In genomic region chr13:98975822-98976261, GRCh38 we compare ENCODE assay signal across 10 cellular contexts. TPM values are rescaled to one million over a fixed set of nuclear protein-coding genes. Genes with fewer than 3 reads are reported as not detected.
A peak's percentile ranks its signal among the peaks of the same experiment; 100 is the strongest.
DNase-seq lines count a peak whose midpoint lies in the region; ATAC-seq and TF ChIP-seq lines count a peak whose summit lies in the region.
"Had no signal": no experiment of that assay in that cellular context is flagged by ENCODE, and none has a peak within 500 bp of the region (broad histone marks: within the 10 kb centered on the region; RNA-seq: fewer than 3 reads in every experiment).

No MANE protein-coding gene starts in this region.

- no peak for TF ChIP-seq CTCF in endothelial cell (IDR thresholded peaks at IDR 0.05; ENCODE audit: unreplicated experiment)

- ATAC-seq in HG03354 (IDR thresholded peaks at IDR 0.05; ENCODE audit: poor library complexity, severe bottlenecking, unreplicated experiment), result no peak

- no peaks in the 10 kb centered on the region for H3K27me3 Mint-ChIP-seq in endothelial cell (ENCODE audit: unreplicated experiment)
- no peaks in the 10 kb centered on the region for H3K27me3 Mint-ChIP-seq in T-helper 2 cell treated with Interferon-gamma antibody and Interleukin-4, amounts not matched to agents 5 μg/mL and 100 μg/mL, for 36 hours (ENCODE audit: low read depth)

- H3K4me1 Mint-ChIP-seq in endothelial cell (ENCODE audit: unreplicated experiment), result peaks cover 89% of the 10 kb centered on the region
- H3K4me1 Mint-ChIP-seq in T-helper 2 cell treated with Interferon-gamma antibody and Interleukin-4, amounts not matched to agents 5 μg/mL and 100 μg/mL, for 36 hours (ENCODE audit: low read depth), result peaks cover 23% of the 10 kb centered on the region

- peak overlapping the region; percentile 75 for H3K27ac Mint-ChIP-seq in endothelial cell (ENCODE audit: unreplicated experiment)
- H3K27ac Mint-ChIP-seq in T-helper 2 cell treated with Interferon-gamma antibody and Interleukin-4, amounts not matched to agents 5 μg/mL and 100 μg/mL, for 36 hours, result no peak overlapping the region

- H3K36me3 ChIP-seq in H7 (replicated peaks; ENCODE audit: control insufficient read depth, insufficient read depth, low read length), result no peaks in the 10 kb centered on the region
- H3K36me3 ChIP-seq: adrenal gland had no signal

- no peak overlapping the region for H3K4me3 ChIP-seq in H7 (ENCODE audit: insufficient read depth, low read depth, low read length)

- H3K4me3 Mint-ChIP-seq in endothelial cell (ENCODE audit: unreplicated experiment), result peak overlapping the region; percentile 91
- H3K4me3 Mint-ChIP-seq in T-helper 2 cell treated with Interferon-gamma antibody and Interleukin-4, amounts not matched to agents 5 μg/mL and 100 μg/mL, for 36 hours, result no peak overlapping the region

- DNase-seq in H7, result peak; percentile 55
- peak; percentile 69 for DNase-seq in NCI-H69 (lab: John Stamatoyannopoulos, UW)
- DNase-seq in endothelial cell (ENCODE audit: low spot score), result peak; percentile 26
- DNase-seq in pons (ENCODE audit: low spot score), result peak; percentile 43
- no peak for DNase-seq in activated gamma-delta T cell (lab: John Stamatoyannopoulos, UW)
- DNase-seq in T-helper 2 cell treated with Interferon-gamma antibody and Interleukin-4, amounts not matched to agents 5 μg/mL and 100 μg/mL, for 36 hours (ENCODE audit: low spot score), result no peak
- no peak for DNase-seq in inferior parietal cortex (ENCODE audit: extremely low spot score)
- DNase-seq: kidney had no signal

- H3K27me3 ChIP-seq in H7 (ENCODE audit: control insufficient read depth, insufficient read depth, low read length), result no peaks in the 10 kb centered on the region
- H3K27me3 ChIP-seq: adrenal gland had no signal

- no peaks in the 10 kb centered on the region for H3K9me3 Mint-ChIP-seq in endothelial cell (ENCODE audit: unreplicated experiment)
- H3K9me3 Mint-ChIP-seq in T-helper 2 cell treated with Interferon-gamma antibody and Interleukin-4, amounts not matched to agents 5 μg/mL and 100 μg/mL, for 36 hours, result no peaks in the 10 kb centered on the region

- H3K36me3 Mint-ChIP-seq in endothelial cell (ENCODE audit: low read depth, unreplicated experiment), result peaks cover 2% of the 10 kb centered on the region
- H3K36me3 Mint-ChIP-seq in T-helper 2 cell treated with Interferon-gamma antibody and Interleukin-4, amounts not matched to agents 5 μg/mL and 100 μg/mL, for 36 hours (ENCODE audit: low read depth), result no peaks in the 10 kb centered on the region

RNA-seq across cellular contexts. Expression of gene DOCK9, which starts 2.0 kb away (rescaled TPM):
- 5.1 and 7.7 TPM in 2 replicates for total RNA-seq in H7 (2014; rRNA removed; shearing (Covaris generic))
- total RNA-seq in endothelial cell (ENCODE audit: unreplicated experiment), result 339 TPM

Comparison
In these comparisons a context has a peak if more than half of its experiments do, and no peak if none do; other contexts are left out.
1. DNase-seq: peak in H7 (single experiment), NCI-H69 (single experiment), endothelial cell (single experiment) and pons (single experiment); none in activated gamma-delta T cell (single experiment), T-helper 2 cell treated with Interferon-gamma antibody and Interleukin-4, amounts not matched to agents 5 μg/mL and 100 μg/mL, for 36 hours (single experiment) and inferior parietal cortex (single experiment).
2. RNA of gene DOCK9, which starts 2.0 kb away (total RNA-seq): 339 TPM in endothelial cell (single experiment); 5.1 to 7.7 TPM in H7; every median in the first group is over 10 times any median in the second.